ENCODE assay signal across 12 cellular contexts in the genomic region with DNA sequence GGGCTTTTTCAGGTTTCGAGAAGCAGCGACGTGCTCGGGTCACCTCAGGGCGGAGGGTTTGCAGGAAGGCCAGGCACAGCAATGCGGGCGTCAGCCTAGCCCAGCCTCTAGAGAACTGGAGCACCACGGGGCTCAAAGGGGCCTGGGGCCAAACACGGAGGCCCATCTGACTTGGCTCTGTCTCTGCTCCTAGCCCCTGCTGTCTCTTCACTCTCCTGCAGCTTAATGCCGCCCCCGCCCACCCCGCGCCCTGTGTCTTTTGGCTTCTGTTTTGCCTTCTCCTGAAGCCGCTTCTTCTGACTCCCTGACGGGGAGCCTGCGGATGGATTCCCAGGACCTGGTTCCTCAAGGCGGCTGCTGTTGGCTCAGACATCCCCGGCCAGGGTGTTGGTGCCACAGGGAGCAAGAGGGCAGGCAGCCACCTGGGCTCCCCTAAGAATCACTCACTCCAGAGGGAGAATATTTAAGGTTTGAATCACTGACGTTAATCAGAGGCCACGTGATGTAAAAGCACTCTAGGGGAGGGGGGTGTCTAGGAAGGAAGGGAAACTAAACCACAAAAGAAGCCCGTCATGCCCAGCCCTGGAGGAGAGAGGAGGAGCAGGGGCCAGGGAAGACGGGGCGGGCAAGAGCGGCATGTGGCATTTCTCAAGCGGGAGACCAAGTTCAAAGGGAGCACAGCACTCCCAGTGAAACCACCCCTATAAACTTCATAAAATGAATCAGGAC. TPM values are rescaled to one million over a fixed set of nuclear protein-coding genes. Genes with fewer than 3 reads are reported as not detected.
A peak's percentile ranks its signal among the peaks of the same experiment; 100 is the strongest.
DNase-seq lines count a peak whose midpoint lies in the region; ATAC-seq and TF ChIP-seq lines count a peak whose summit lies in the region.
"Had no signal": no experiment of that assay in that cellular context is flagged by ENCODE, and none has a peak within 500 bp of the region (broad histone marks: within the 10 kb centered on the region; RNA-seq: fewer than 3 reads in every experiment).

No MANE protein-coding gene starts in this region.

- peaks cover 38 to 54% of the 10 kb centered on the region in 2 donors for H3K27me3 Mint-ChIP-seq in stimulated activated naive B cell treated with anti-CD40 and anti-IgM and Interleukin-4, amounts not matched to agents 10 μg/mL and 1 μg/mL and 100 μg/mL, for 72 hours
- H3K27me3 Mint-ChIP-seq in Caco-2 (ENCODE audit: insufficient read depth, unreplicated experiment) = peaks cover 14% of the 10 kb centered on the region

- DNase-seq in GM04504 (ENCODE audit: low read depth) = peak; percentile 9
- DNase-seq in NT2/D1 (ENCODE audit: low read depth, low spot score) = no peak
- DNase-seq in fibroblast of mammary gland (ENCODE audit: low read depth) = peak; percentile 60
- no peak for DNase-seq in stimulated activated naive B cell treated with anti-CD40 and anti-IgM and Interleukin-4, amounts not matched to agents 10 μg/mL and 1 μg/mL and 100 μg/mL, for 72 hours
- DNase-seq in DMS153 (lab: John Stamatoyannopoulos, UW) = no peak
- DNase-seq in Caco-2 = no peak
- DNase-seq in stimulated activated CD4-positive, alpha-beta T cell treated with anti-CD3 and anti-CD28 coated beads, Interleukin-4, amount 100 ng/mL, for 24 hours = no peak
- DNase-seq: erythroblast, mesenchymal stem cell, NCI-H345 had no signal

- POLR2A ChIA-PET in Caco-2 (lab: Charles Lee) = no interaction called here

- peak overlapping the region; percentile 68 for H3K27ac Mint-ChIP-seq in stimulated activated naive B cell treated with anti-CD40 and anti-IgM and Interleukin-4, amounts not matched to agents 10 μg/mL and 1 μg/mL and 100 μg/mL, for 72 hours
- no peak overlapping the region for H3K27ac Mint-ChIP-seq in Caco-2 (ENCODE audit: unreplicated experiment)

- H3K27me3 ChIP-seq in NT2/D1 (ENCODE audit: insufficient read depth, insufficient read length) (peaks cover 23% of the 10 kb centered on the region), Caco-2 (replicated peaks; ENCODE audit: control insufficient read depth, insufficient read depth, low read length) (no peaks in the 10 kb centered on the region; the same call in 1 of the 2 replicates)

- H3K9me3 ChIP-seq in NT2/D1 (ENCODE audit: insufficient read depth, low read length) = peaks cover 7% of the 10 kb centered on the region; the same call in 1 of the 2 replicates
- 0 out of 2 replicates have a peak, but pooled peaks cover 5% of the 10 kb centered on the region for H3K9me3 ChIP-seq in Caco-2
- H3K9me3 ChIP-seq: suprapubic skin had no signal

- peaks cover 0 to 2% of the 10 kb centered on the region in 2 donors for H3K4me1 Mint-ChIP-seq in stimulated activated naive B cell treated with anti-CD40 and anti-IgM and Interleukin-4, amounts not matched to agents 10 μg/mL and 1 μg/mL and 100 μg/mL, for 72 hours
- no peaks in the 10 kb centered on the region for H3K4me1 Mint-ChIP-seq in Caco-2 (ENCODE audit: low read depth, unreplicated experiment)

- no peaks in the 10 kb centered on the region for H3K9me3 Mint-ChIP-seq in stimulated activated naive B cell treated with anti-CD40 and anti-IgM and Interleukin-4, amounts not matched to agents 10 μg/mL and 1 μg/mL and 100 μg/mL, for 72 hours
- H3K9me3 Mint-ChIP-seq in Caco-2 (ENCODE audit: unreplicated experiment) = no peaks in the 10 kb centered on the region

- H3K4me3 ChIP-seq in NT2/D1 (ENCODE audit: insufficient read length, low read depth) = no peak overlapping the region
- no peak overlapping the region for H3K4me3 ChIP-seq in fibroblast of mammary gland (ENCODE audit: control insufficient read depth, low read depth, low read length)
- no peak overlapping the region for H3K4me3 ChIP-seq in Caco-2 (ENCODE audit: low read depth, low read length)
- H3K4me3 ChIP-seq: suprapubic skin had no signal

- H3K4me1 ChIP-seq in NT2/D1 (ENCODE audit: insufficient read depth, insufficient read length) (peaks cover 21% of the 10 kb centered on the region), Caco-2 (no peaks in the 10 kb centered on the region)

- ATAC-seq in stimulated activated naive B cell treated with anti-CD40 and anti-IgM and Interleukin-4, amounts not matched to agents 10 μg/mL and 1 μg/mL and 100 μg/mL, for 72 hours (replicated peaks) = no peak

- CTCF ChIA-PET in Caco-2 (lab: Charles Lee) = no interaction called here

- peak overlapping the region; percentile 52 for H3K9ac ChIP-seq in NT2/D1 (ENCODE audit: insufficient read length, low read depth)

- H3K36me3 Mint-ChIP-seq in stimulated activated naive B cell treated with anti-CD40 and anti-IgM and Interleukin-4, amounts not matched to agents 10 μg/mL and 1 μg/mL and 100 μg/mL, for 72 hours = no peaks in the 10 kb centered on the region
- no peaks in the 10 kb centered on the region for H3K36me3 Mint-ChIP-seq in Caco-2 (ENCODE audit: insufficient read depth, unreplicated experiment)

- no peak for TF ChIP-seq CTCF in fibroblast of mammary gland (conservative IDR thresholded peaks at IDR 0.05; ENCODE audit: control insufficient read depth, insufficient read depth, low read depth, low read length)
- TF ChIP-seq CTCF in Caco-2 (IDR thresholded peaks at IDR 0.05; ENCODE audit: insufficient read depth in 1 of 2, low read depth in 1 of 2, low read length in 1 of 2, severe bottlenecking in 1 of 2, unreplicated experiment in 1 of 2) = no peak

- intact Hi-C loops in Caco-2 (cut with micrococcal nuclease; ENCODE audit: unreplicated experiment) = no loop called here

- H3K36me3 ChIP-seq in NT2/D1 (ENCODE audit: insufficient read depth, insufficient read length, low read length) (no peaks in the 10 kb centered on the region), Caco-2 (ENCODE audit: control insufficient read depth, insufficient read depth, low read length) (no peaks in the 10 kb centered on the region)
- H3K36me3 ChIP-seq: suprapubic skin had no signal

- no peak overlapping the region for H3K4me3 Mint-ChIP-seq in stimulated activated naive B cell treated with anti-CD40 and anti-IgM and Interleukin-4, amounts not matched to agents 10 μg/mL and 1 μg/mL and 100 μg/mL, for 72 hours
- no peak overlapping the region for H3K4me3 Mint-ChIP-seq in Caco-2 (ENCODE audit: unreplicated experiment)

- no TSS peak for BruUV-seq in Caco-2 (replicated peaks; lab: Mats Ljungman, UMichigan)

RNA-seq across cellular contexts. Expression of a gene that starts 36.9 kb away (rescaled TPM):
- total RNA-seq in Caco-2 (2022) = not detected in 2 replicates
- total RNA-seq: suprapubic skin; T-helper 1 cell treated with Interleukin-12 subunit alpha and Interleukin-12 subunit beta and Interleukin-4 antibody, amounts not matched to agents 30 ng/mL and 1 ng/mL, for 36 hours had no signal

Comparison
In these comparisons a context has a peak if more than half of its experiments do, and no peak if none do; other contexts are left out.
1. DNase-seq: peak in GM04504 (single experiment) and fibroblast of mammary gland (single experiment); none in NT2/D1 (single experiment), stimulated activated naive B cell treated with anti-CD40 and anti-IgM and Interleukin-4, amounts not matched to agents 10 μg/mL and 1 μg/mL and 100 μg/mL, for 72 hours (single experiment), DMS153 (single experiment), Caco-2 (0 of 2) and stimulated activated CD4-positive, alpha-beta T cell treated with anti-CD3 and anti-CD28 coated beads, Interleukin-4, amount 100 ng/mL, for 24 hours (single experiment).